ENCODE assay signal across 21 cellular contexts in the genomic region with DNA sequence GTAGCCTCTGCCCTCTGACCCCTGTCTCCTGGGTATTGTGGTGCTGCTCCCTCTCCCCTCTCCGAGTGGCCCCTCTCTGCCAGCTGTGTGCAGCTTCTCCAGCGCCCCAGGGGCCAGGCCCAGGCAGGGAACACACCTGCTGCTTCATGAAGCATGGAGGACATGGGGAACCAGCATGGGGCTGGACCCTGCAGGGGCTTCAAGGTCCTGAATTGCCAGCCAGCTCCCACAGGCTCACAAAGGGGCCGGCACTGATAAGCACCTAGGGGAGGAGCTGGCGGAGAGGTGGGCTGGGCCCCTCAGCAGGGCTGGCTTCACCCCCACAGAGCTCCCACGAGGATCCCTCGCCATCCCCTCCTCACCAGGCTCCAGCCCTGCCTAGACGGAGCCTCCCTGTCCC.
A peak's percentile ranks its signal among the peaks of the same experiment; 100 is the strongest.
DNase-seq lines count a peak whose midpoint lies in the region; ATAC-seq and TF ChIP-seq lines count a peak whose summit lies in the region.
"Had no signal": no experiment of that assay in that cellular context is flagged by ENCODE, and none has a peak within 500 bp of the region (broad histone marks: within the 10 kb centered on the region; RNA-seq: fewer than 3 reads in every experiment).

No MANE protein-coding gene starts in this region.

- no peak overlapping the region for H3K4me3 Mint-ChIP-seq in chondrocyte (ENCODE audit: unreplicated experiment)
- H3K4me3 Mint-ChIP-seq: CD8-positive, alpha-beta memory T cell had no signal

- TF ChIP-seq CTCF in SK-N-SH (IDR thresholded peaks at IDR 0.05) = no peak
- TF ChIP-seq CTCF in chondrocyte (IDR thresholded peaks at IDR 0.05) = no peak
- TF ChIP-seq CTCF in osteoblast (IDR thresholded peaks at IDR 0.05; ENCODE audit: extremely low read depth, low read depth, low read length) = no peak

- H3K4me2 ChIP-seq in SK-N-SH (no peak overlapping the region), osteoblast (ENCODE audit: insufficient read depth, low read length) (no peak overlapping the region)
- H3K4me2 ChIP-seq: KMS-11 had no signal

- H3K9me3 ChIP-seq in SK-N-SH = no peaks in the 10 kb centered on the region
- peaks cover 11% of the 10 kb centered on the region for H3K9me3 ChIP-seq in osteoblast (ENCODE audit: low read depth, low read length)

- peaks cover 11% of the 10 kb centered on the region for H3K9me3 Mint-ChIP-seq in chondrocyte (ENCODE audit: low read depth)

- H3K4me1 Mint-ChIP-seq in chondrocyte (ENCODE audit: low read depth) = peaks cover 7% of the 10 kb centered on the region
- H3K4me1 Mint-ChIP-seq: CD8-positive, alpha-beta memory T cell had no signal

- CTCF ChIA-PET in SK-N-SH (lab: Yijun Ruan, JAX) = no interaction called here

- no peak for ATAC-seq in SK-N-SH treated with all-trans-retinoic acid at 6 μM for 48 hours

- H3K9ac ChIP-seq in SK-N-SH = no peak overlapping the region
- H3K9ac ChIP-seq: KMS-11 had no signal

- no peaks in the 10 kb centered on the region for H3K9me2 ChIP-seq in SK-N-SH

- POLR2A ChIA-PET in SK-N-SH (lab: Yijun Ruan, JAX) = no interaction called here

- no peaks in the 10 kb centered on the region for H3K79me2 ChIP-seq in SK-N-SH (ENCODE audit: insufficient read depth)
- no peaks in the 10 kb centered on the region for H3K79me2 ChIP-seq in osteoblast (ENCODE audit: insufficient read depth, low read length)

- H3K36me3 Mint-ChIP-seq in chondrocyte (ENCODE audit: low read depth) = peaks cover 9% of the 10 kb centered on the region
- H3K36me3 Mint-ChIP-seq: CD8-positive, alpha-beta memory T cell had no signal

- H3K4me1 ChIP-seq in SK-N-SH (ENCODE audit: control insufficient read depth in 1 of 2, insufficient read depth in 2 of 2, low read depth in 1 of 2, low read length in 1 of 2) (peaks cover 0 to 11% of the 10 kb centered on the region in 2 experiments; a peak in 1 of 4 replicates), osteoblast (ENCODE audit: insufficient read depth, low read length) (no peaks in the 10 kb centered on the region)

- H3K36me3 ChIP-seq in SK-N-SH (replicated peaks in 1 of 2; ENCODE audit: control insufficient read depth in 1 of 2, insufficient read depth in 2 of 2, low read length in 1 of 2) = no peaks in the 10 kb centered on the region
- no peaks in the 10 kb centered on the region for H3K36me3 ChIP-seq in H7 (replicated peaks; ENCODE audit: control insufficient read depth, insufficient read depth, low read length)
- no peaks in the 10 kb centered on the region for H3K36me3 ChIP-seq in osteoblast (ENCODE audit: insufficient read depth, low read length)

- no peaks in the 10 kb centered on the region for H3F3A ChIP-seq in SK-N-SH (replicated peaks; ENCODE audit: insufficient read depth)

- H3K4me3 ChIP-seq in SK-N-SH (ENCODE audit: low read depth in 2 of 2, low read length in 1 of 2) (no peak overlapping the region), H7 (ENCODE audit: insufficient read depth, low read depth, low read length) (no peak overlapping the region), osteoblast (ENCODE audit: insufficient read depth, low read length) (no peak overlapping the region)
- H3K4me3 ChIP-seq: SK-N-MC had no signal

- no peak for TF ChIP-seq EP300 in SK-N-SH (IDR thresholded peaks at IDR 0.05; ENCODE audit: borderline replicate concordance in 1 of 2, low read depth in 1 of 2, low read length in 1 of 2)

- peaks cover 4% of the 10 kb centered on the region for H3K27me3 Mint-ChIP-seq in chondrocyte (ENCODE audit: low read depth)

- no peak overlapping the region for H3K27ac Mint-ChIP-seq in chondrocyte (ENCODE audit: unreplicated experiment)
- H3K27ac Mint-ChIP-seq: CD8-positive, alpha-beta memory T cell had no signal

- H3K27me3 ChIP-seq in SK-N-SH (ENCODE audit: insufficient read depth) (no peaks in the 10 kb centered on the region), H7 (ENCODE audit: control insufficient read depth, insufficient read depth, low read length) (no peaks in the 10 kb centered on the region), osteoblast (ENCODE audit: insufficient read depth, low read length) (peaks cover 5% of the 10 kb centered on the region)

- no peak overlapping the region for H3K27ac ChIP-seq in SK-N-SH (ENCODE audit: low read depth in 2 of 2, low read length in 1 of 2)
- H3K27ac ChIP-seq in osteoblast (ENCODE audit: low read depth, low read length) = no peak overlapping the region
- H3K27ac ChIP-seq: 22Rv1, C4-2B, KMS-11, SK-N-MC had no signal

- no peaks in the 10 kb centered on the region for H4K20me1 ChIP-seq in SK-N-SH (ENCODE audit: insufficient read depth)
- H4K20me1 ChIP-seq in osteoblast (ENCODE audit: insufficient read depth, low read length) = no peaks in the 10 kb centered on the region

- DNase-seq in SK-N-SH (peak; percentile 22), H7 (peak; percentile 60), chondrocyte (ENCODE audit: low spot score) (peak; percentile 73), osteoblast (ENCODE audit: insufficient read length, low spot score, missing footprints) (peak; percentile 49), germinal center (ENCODE audit: low spot score) (no peak), COLO829 (ENCODE audit: low spot score) (no peak)
- no peak for DNase-seq in activated CD4-positive, alpha-beta T cell treated with anti-CD3 and anti-CD28 coated beads, Interleukin-2, amount 50 U/mL, for 48 hours
- DNase-seq: ACHN, IMR-90, NCI-H1105, NCI-H2029 treated with DMSO at 0.1 percent for 48 hours, NCI-H2171 treated with DMSO at 0.1 percent for 48 hours, NCI-H446 treated with DMSO at 0.1 percent for 48 hours, NCI-H526 treated with DMSO at 0.1 percent for 48 hours, SHP77 treated with DMSO at 0.1 percent for 48 hours had no signal

- whole genome bisulfite sequencing in SK-N-SH (ENCODE audit: low lambda C conversion rate) = no CpG with 5 or more reads among the region's 7 CpGs

- H2AFZ ChIP-seq in SK-N-SH (ENCODE audit: low read depth) (no peak overlapping the region), osteoblast (ENCODE audit: low read length) (no peak overlapping the region)

- no peak for TF ChIP-seq RAD21 in SK-N-SH (IDR thresholded peaks at IDR 0.05; ENCODE audit: low read length)

TF ChIP-seq in SK-N-SH, 30 proteins besides CTCF, POLR2A, EP300 and RAD21 (continues in another document):
- TF ChIP-seq SMC3 (IDR thresholded peaks at IDR 0.05; ENCODE audit: low read depth, low read length) (no peak), JUND (IDR thresholded peaks at IDR 0.05) (no peak), FOXM1 (IDR thresholded peaks at IDR 0.05; ENCODE audit: low read depth) (no peak), TAF1 (IDR thresholded peaks at IDR 0.05; ENCODE audit: borderline replicate concordance, low read depth, low read length) (no peak), RCOR1 (IDR thresholded peaks at IDR 0.05; ENCODE audit: low read length) (no peak), MXI1 (IDR thresholded peaks at IDR 0.05; ENCODE audit: low read depth, low read length) (no peak)
- TF ChIP-seq, protein P1, sequence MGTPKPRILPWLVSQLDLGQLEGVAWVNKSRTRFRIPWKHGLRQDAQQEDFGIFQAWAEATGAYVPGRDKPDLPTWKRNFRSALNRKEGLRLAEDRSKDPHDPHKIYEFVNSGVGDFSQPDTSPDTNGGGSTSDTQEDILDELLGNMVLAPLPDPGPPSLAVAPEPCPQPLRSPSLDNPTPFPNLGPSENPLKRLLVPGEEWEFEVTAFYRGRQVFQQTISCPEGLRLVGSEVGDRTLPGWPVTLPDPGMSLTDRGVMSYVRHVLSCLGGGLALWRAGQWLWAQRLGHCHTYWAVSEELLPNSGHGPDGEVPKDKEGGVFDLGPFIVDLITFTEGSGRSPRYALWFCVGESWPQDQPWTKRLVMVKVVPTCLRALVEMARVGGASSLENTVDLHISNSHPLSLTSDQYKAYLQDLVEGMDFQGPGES (IDR thresholded peaks at IDR 0.05; ENCODE audit: low read depth, low read length) = no peak
- TF ChIP-seq, protein P2, sequence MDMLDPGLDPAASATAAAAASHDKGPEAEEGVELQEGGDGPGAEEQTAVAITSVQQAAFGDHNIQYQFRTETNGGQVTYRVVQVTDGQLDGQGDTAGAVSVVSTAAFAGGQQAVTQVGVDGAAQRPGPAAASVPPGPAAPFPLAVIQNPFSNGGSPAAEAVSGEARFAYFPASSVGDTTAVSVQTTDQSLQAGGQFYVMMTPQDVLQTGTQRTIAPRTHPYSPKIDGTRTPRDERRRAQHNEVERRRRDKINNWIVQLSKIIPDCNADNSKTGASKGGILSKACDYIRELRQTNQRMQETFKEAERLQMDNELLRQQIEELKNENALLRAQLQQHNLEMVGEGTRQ (IDR thresholded peaks at IDR 0.05; ENCODE audit: borderline replicate concordance, low read depth, low read length) = no peak

TF ChIP-seq in SK-N-SH treated with all-trans-retinoic acid at 6 μM for 48 hours, 23 proteins besides CTCF, POLR2A, EP300 and RAD21:
- TF ChIP-seq CSDC2 (CRISPR knock-in tag; IDR thresholded peaks at IDR 0.05) = no peak
- no peak for TF ChIP-seq ISL1 (CRISPR knock-in tag; IDR thresholded peaks at IDR 0.05)
- TF ChIP-seq TOX (CRISPR knock-in tag; IDR thresholded peaks at IDR 0.05; ENCODE audit: borderline replicate concordance) = no peak
- TF ChIP-seq SNAI2 (CRISPR knock-in tag; IDR thresholded peaks at IDR 0.05) = no peak
- no peak for TF ChIP-seq ZC3H10 (CRISPR knock-in tag; IDR thresholded peaks at IDR 0.05)
- TF ChIP-seq, protein P3, sequence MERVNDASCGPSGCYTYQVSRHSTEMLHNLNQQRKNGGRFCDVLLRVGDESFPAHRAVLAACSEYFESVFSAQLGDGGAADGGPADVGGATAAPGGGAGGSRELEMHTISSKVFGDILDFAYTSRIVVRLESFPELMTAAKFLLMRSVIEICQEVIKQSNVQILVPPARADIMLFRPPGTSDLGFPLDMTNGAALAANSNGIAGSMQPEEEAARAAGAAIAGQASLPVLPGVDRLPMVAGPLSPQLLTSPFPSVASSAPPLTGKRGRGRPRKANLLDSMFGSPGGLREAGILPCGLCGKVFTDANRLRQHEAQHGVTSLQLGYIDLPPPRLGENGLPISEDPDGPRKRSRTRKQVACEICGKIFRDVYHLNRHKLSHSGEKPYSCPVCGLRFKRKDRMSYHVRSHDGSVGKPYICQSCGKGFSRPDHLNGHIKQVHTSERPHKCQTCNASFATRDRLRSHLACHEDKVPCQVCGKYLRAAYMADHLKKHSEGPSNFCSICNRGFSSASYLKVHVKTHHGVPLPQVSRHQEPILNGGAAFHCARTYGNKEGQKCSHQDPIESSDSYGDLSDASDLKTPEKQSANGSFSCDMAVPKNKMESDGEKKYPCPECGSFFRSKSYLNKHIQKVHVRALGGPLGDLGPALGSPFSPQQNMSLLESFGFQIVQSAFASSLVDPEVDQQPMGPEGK (CRISPR knock-in tag; IDR thresholded peaks at IDR 0.05; ENCODE audit: borderline replicate concordance) = no peak
- no peak for TF ChIP-seq ZFP30 (CRISPR knock-in tag; IDR thresholded peaks at IDR 0.05)
- no peak for TF ChIP-seq PPARA (CRISPR knock-in tag; IDR thresholded peaks at IDR 0.05; ENCODE audit: borderline replicate concordance)
- TF ChIP-seq ESRRG (CRISPR knock-in tag; IDR thresholded peaks at IDR 0.05) = no peak

Comparison
In these comparisons a context has a peak if more than half of its experiments do, and no peak if none do; other contexts are left out.
1. DNase-seq: peak in SK-N-SH (single experiment), H7 (single experiment), chondrocyte (single experiment) and osteoblast (single experiment); none in germinal center (single experiment), activated CD4-positive, alpha-beta T cell treated with anti-CD3 and anti-CD28 coated beads, Interleukin-2, amount 50 U/mL, for 48 hours (0 of 2) and COLO829 (single experiment).